In genomic region chr1:202966006-202966904, GRCh38 we compare ENCODE assay signal across 8 cellular contexts. TPM values are rescaled to one million over a fixed set of nuclear protein-coding genes. Genes with fewer than 3 reads are reported as not detected.
DNase-seq lines count a peak whose midpoint lies in the region; ATAC-seq and TF ChIP-seq lines count a peak whose summit lies in the region.

No MANE protein-coding gene starts in this region.

- H3K9ac ChIP-seq in HUES48 (ENCODE audit: low read depth, low read length) (peak overlapping the region; percentile 72; the same call in 1 of the 2 replicates), mammary epithelial cell (ENCODE audit: insufficient read depth, low read length) (peak overlapping the region; percentile 90)

- H3K9me3 ChIP-seq in AG04450 (ENCODE audit: control insufficient read depth, insufficient read depth, low read length) (no peaks in the 10 kb centered on the region; the same call in 1 of the 2 replicates), HUES48 (ENCODE audit: control insufficient read depth, insufficient read depth, low read length) (no peaks in the 10 kb centered on the region), mammary epithelial cell (replicated peaks; ENCODE audit: insufficient read depth, low read length) (no peaks in the 10 kb centered on the region), lower lobe of right lung (no peaks in the 10 kb centered on the region), upper lobe of right lung (no peaks in the 10 kb centered on the region)

- peak; percentile 5 for ATAC-seq in lower lobe of right lung
- ATAC-seq in upper lobe of right lung: peak; percentile 32

- TF ChIP-seq CTCF in AG04450 (IDR thresholded peaks at IDR 0.05; ENCODE audit: low read depth, low read length) (no peak), mammary epithelial cell (conservative IDR thresholded peaks at IDR 0.05 in 1 of 2, IDR thresholded peaks at IDR 0.05 in 1 of 2; ENCODE audit: extremely low read depth in 1 of 2, insufficient read depth in 1 of 2, low read depth in 1 of 2, low read length in 2 of 2) (no peak), lower lobe of right lung (IDR thresholded peaks at IDR 0.05) (no peak), upper lobe of right lung (IDR thresholded peaks at IDR 0.05) (no peak)

- CTCF ChIA-PET in AG04450 (lab: Charles Lee) (no interaction called here), mammary epithelial cell (lab: Charles Lee; ENCODE audit: low non-redundant PET) (no interaction called here)

- intact Hi-C loops in mammary epithelial cell (cut with micrococcal nuclease) (no loop called here), lower lobe of right lung (cut with DNase I) (no loop called here), upper lobe of right lung (cut with DNase I) (no loop called here)

- peak overlapping the region; percentile 89 for H3K4me2 ChIP-seq in mammary epithelial cell (ENCODE audit: insufficient read depth, low read depth, low read length)

- peak overlapping the region; percentile 95 for H2AFZ ChIP-seq in mammary epithelial cell (ENCODE audit: low read depth, low read length)

- H3K4me3 ChIP-seq in AG04450 (ENCODE audit: low read depth, low read length) (peak overlapping the region; percentile 92), HUES48 (ENCODE audit: low read depth, low read length) (peak overlapping the region; percentile 91), mammary epithelial cell (replicated peaks in 1 of 3; ENCODE audit: insufficient read depth in 1 of 3, low read depth in 2 of 3, low read length in 3 of 3) (peak overlapping the region; percentile 66 to 96 (median 91)), lower lobe of right lung (peak overlapping the region; percentile 67), upper lobe of right lung (peak overlapping the region; percentile 92)

- BruUV-seq in mammary epithelial cell (replicated peaks; lab: Mats Ljungman, UMichigan): TSS peak; percentile 85

- POLR2A ChIA-PET in AG04450 (lab: Yijun Ruan, JAX): no interaction called here

- no peaks in the 10 kb centered on the region for H3K27me3 ChIP-seq in AG04450 (ENCODE audit: control insufficient read depth, insufficient read depth, low read length)
- H3K27me3 ChIP-seq in HUES48 (ENCODE audit: control insufficient read depth, insufficient read depth, low read length): peaks cover 8% of the 10 kb centered on the region; the same call in 1 of the 2 replicates
- H3K27me3 ChIP-seq in mammary epithelial cell (ENCODE audit: insufficient read depth, low read length): no peaks in the 10 kb centered on the region
- H3K27me3 ChIP-seq in lower lobe of right lung (ENCODE audit: low read depth): no peaks in the 10 kb centered on the region
- no peaks in the 10 kb centered on the region for H3K27me3 ChIP-seq in upper lobe of right lung

- H3K36me3 ChIP-seq in HUES48 (ENCODE audit: control insufficient read depth, insufficient read depth, low read length) (peaks cover 23% of the 10 kb centered on the region; the same call in 1 of the 2 replicates), mammary epithelial cell (ENCODE audit: insufficient read depth, low read length) (peaks cover 17% of the 10 kb centered on the region), lower lobe of right lung (peaks cover 36% of the 10 kb centered on the region), upper lobe of right lung (peaks cover 32% of the 10 kb centered on the region)

- peaks cover 13% of the 10 kb centered on the region for H3K79me2 ChIP-seq in mammary epithelial cell (ENCODE audit: insufficient read depth, low read length)

- in situ Hi-C loops in mammary epithelial cell (cut with MboI; ENCODE audit: low sequenced_read_pairs in 2 of 2): no loop called here

- no peaks in the 10 kb centered on the region for H4K20me1 ChIP-seq in mammary epithelial cell (ENCODE audit: insufficient read depth, low read length)

- 31% methylated on average over 11 of the region's 18 CpGs for WGBS in mammary epithelial cell (ENCODE audit: low coverage, missing lambda C conversion rate)

- no peaks in the 10 kb centered on the region for H3K4me1 ChIP-seq in HUES48 (ENCODE audit: control insufficient read depth, insufficient read depth, low read length)
- H3K4me1 ChIP-seq in mammary epithelial cell (ENCODE audit: insufficient read depth, low read length): peaks cover 31% of the 10 kb centered on the region
- peaks cover 32% of the 10 kb centered on the region for H3K4me1 ChIP-seq in lower lobe of right lung
- peaks cover 22% of the 10 kb centered on the region for H3K4me1 ChIP-seq in upper lobe of right lung

- dilution Hi-C loops in mammary epithelial cell (cut with HindIII; ENCODE audit: low sequenced_read_pairs): no loop called here

- no peak for DNase-seq in AG04450 (ENCODE audit: low read depth, low spot score)
- no peak for DNase-seq in mammary epithelial cell
- peak; percentile 65 for DNase-seq in lower lobe of right lung
- DNase-seq in upper lobe of right lung: peak; percentile 70
- no peak for DNase-seq in mesenteric fat pad (ENCODE audit: low spot score)
- no peak for DNase-seq in stimulated activated CD4-positive, alpha-beta T cell treated with anti-CD3 and anti-CD28 coated beads, Interleukin-2, amount 100 ng/mL, for 48 hours
- DNase-seq in kidney glomerular epithelial cell (lab: John Stamatoyannopoulos, UW): no peak

- peak overlapping the region; percentile 21 for H3K27ac ChIP-seq in AG04450 (ENCODE audit: low read depth, low read length)
- peak overlapping the region; percentile 45 for H3K27ac ChIP-seq in HUES48 (ENCODE audit: low read depth, low read length)
- peak overlapping the region; percentile 88 for H3K27ac ChIP-seq in mammary epithelial cell (ENCODE audit: insufficient read depth, low read depth, low read length)
- peak overlapping the region; percentile 85 for H3K27ac ChIP-seq in lower lobe of right lung
- H3K27ac ChIP-seq in upper lobe of right lung: peak overlapping the region; percentile 87

RNA-seq across cellular contexts. Expression of gene CYB5R1, which starts 0.8 kb away (rescaled TPM):
- 43.6 and 44.8 TPM in 2 replicates for polyA plus RNA-seq in AG04450 (2011; rRNA removed)
- polyA minus RNA-seq in AG04450 (2011; rRNA and poly(A)+ RNA removed): 29.3 and 33.1 TPM in 2 replicates
- 10 to 100 TPM; 50.7 to 95.2 TPM for total RNA-seq in mammary epithelial cell
- 97.7 TPM for polyA plus RNA-seq in mammary epithelial cell
- polyA minus RNA-seq in mammary epithelial cell: 57.0 TPM
- 67.9 TPM for total RNA-seq in lower lobe of right lung
- total RNA-seq in upper lobe of right lung: 71.8 TPM
- 59.8 TPM for total RNA-seq in mesenteric fat pad

RNA-seq across cellular contexts. Expression of gene ADIPOR1, which starts 8.1 kb away (rescaled TPM):
- polyA plus RNA-seq in AG04450 (2011; rRNA removed) (120 and 124 TPM in 2 replicates), mammary epithelial cell (171 TPM)
- polyA minus RNA-seq in AG04450 (2011; rRNA and poly(A)+ RNA removed): 135 and 152 TPM in 2 replicates
- total RNA-seq in mammary epithelial cell (100 to 1,000 TPM in 1 of 2 donors, 10 to 100 TPM in 1; 98.2 to 157 TPM), lower lobe of right lung (110 TPM), upper lobe of right lung (126 TPM), mesenteric fat pad (76.2 TPM)
- 196 TPM for polyA minus RNA-seq in mammary epithelial cell

RNA-seq across cellular contexts. Expression of gene KLHL12, which starts 39.2 kb away (rescaled TPM):
- polyA plus RNA-seq in AG04450 (2011; rRNA removed) (42.3 and 54.2 TPM in 2 replicates), mammary epithelial cell (15.6 TPM)
- polyA minus RNA-seq in AG04450 (2011; rRNA and poly(A)+ RNA removed): 30.2 and 36.9 TPM in 2 replicates
- total RNA-seq in mammary epithelial cell (10 to 100 TPM; 20.8 to 28.3 TPM), lower lobe of right lung (25.3 TPM), upper lobe of right lung (24.4 TPM), mesenteric fat pad (20.7 TPM)
- polyA minus RNA-seq in mammary epithelial cell: 21.6 TPM

RNA-seq across cellular contexts. Expression of gene TMEM183A, which starts 40.9 kb away (rescaled TPM):
- polyA plus RNA-seq in AG04450 (2011; rRNA removed) (91.5 and 93.4 TPM in 2 replicates), mammary epithelial cell (80.8 TPM)
- 91.5 and 111 TPM in 2 replicates for polyA minus RNA-seq in AG04450 (2011; rRNA and poly(A)+ RNA removed)
- total RNA-seq in mammary epithelial cell (10 to 100 TPM; 58.1 to 97.4 TPM), lower lobe of right lung (52.0 TPM), upper lobe of right lung (50.4 TPM), mesenteric fat pad (48.7 TPM)
- 140 TPM for polyA minus RNA-seq in mammary epithelial cell

Comparison
In these comparisons a context has a peak if more than half of its experiments do, and no peak if none do; other contexts are left out.
1. DNase-seq: peak in lower lobe of right lung (single experiment) and upper lobe of right lung (single experiment); none in AG04450 (single experiment), mammary epithelial cell (single experiment), mesenteric fat pad (single experiment), stimulated activated CD4-positive, alpha-beta T cell treated with anti-CD3 and anti-CD28 coated beads, Interleukin-2, amount 100 ng/mL, for 48 hours (0 of 2) and kidney glomerular epithelial cell (single experiment).
2. H3K27ac ChIP-seq: peak in every context shown above with its lines; median percentile 88 in mammary epithelial cell; 87 in upper lobe of right lung; 85 in lower lobe of right lung; 45 in HUES48; 21 in AG04450.
3. Peak in every context shown above with its lines, with median percentiles within 50 percentile points of each other: H3K4me3 ChIP-seq.